ENCODE assay signal across 2 cellular contexts in the genomic region with DNA sequence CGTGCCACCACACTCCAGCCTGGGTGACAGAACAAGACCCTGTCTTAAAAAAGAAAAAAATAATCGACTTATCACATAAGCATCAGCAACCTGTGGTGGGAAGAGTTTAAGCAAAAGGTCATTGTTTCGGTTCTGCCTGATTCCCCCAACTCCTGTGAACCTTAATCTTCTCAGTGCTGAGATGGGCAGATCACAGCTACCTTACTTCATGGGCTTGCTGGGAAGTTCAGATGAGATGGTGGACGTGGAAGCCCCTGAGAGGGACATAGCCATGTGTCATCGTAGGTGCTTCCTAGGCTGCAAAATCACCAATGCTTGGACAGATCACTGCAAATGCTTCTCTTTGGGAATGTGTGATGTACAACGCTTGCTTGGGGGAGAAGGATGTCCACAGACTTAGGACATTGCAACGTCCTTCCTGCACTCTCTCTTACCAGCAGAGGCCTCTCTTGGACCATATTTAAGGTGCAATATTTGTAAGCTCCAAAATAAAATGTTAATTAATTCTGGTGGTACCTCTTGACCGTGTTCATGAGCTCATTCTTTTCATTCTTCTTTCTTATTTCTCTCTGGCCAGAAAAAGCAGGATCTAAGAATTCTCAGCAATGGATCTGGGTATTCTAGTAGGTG.
TF ChIP-seq lines count a peak whose summit lies in the region.

No MANE protein-coding gene starts in this region.

TF ChIP-seq in IMR-90, 13 proteins besides CTCF, POLR2A, EP300 and RAD21:
- TF ChIP-seq CHD1 (IDR thresholded peaks at IDR 0.05; ENCODE audit: low read depth, low read length) (no peak), SMC3 (IDR thresholded peaks at IDR 0.05; ENCODE audit: low read depth, low read length) (peak; percentile 68)

TF ChIP-seq in K562, 482 proteins besides CTCF, POLR2A, EP300 and RAD21:
- TF ChIP-seq ZKSCAN1 (IDR thresholded peaks at IDR 0.05; ENCODE audit: low read depth, low read length) (no peak), SP1 (CRISPR knock-in tag; IDR thresholded peaks at IDR 0.05) (no peak), SIRT6 (IDR thresholded peaks at IDR 0.05; ENCODE audit: low read depth, low read length) (no peak), KLF6 (CRISPR knock-in tag; IDR thresholded peaks at IDR 0.05; ENCODE audit: borderline replicate concordance) (no peak)
- TF ChIP-seq, protein P1, sequence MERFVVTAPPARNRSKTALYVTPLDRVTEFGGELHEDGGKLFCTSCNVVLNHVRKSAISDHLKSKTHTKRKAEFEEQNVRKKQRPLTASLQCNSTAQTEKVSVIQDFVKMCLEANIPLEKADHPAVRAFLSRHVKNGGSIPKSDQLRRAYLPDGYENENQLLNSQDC (CRISPR knock-in tag; IDR thresholded peaks at IDR 0.05), result no peak
